9 cellular contexts compared by ENCODE assay signal in the genomic region with DNA sequence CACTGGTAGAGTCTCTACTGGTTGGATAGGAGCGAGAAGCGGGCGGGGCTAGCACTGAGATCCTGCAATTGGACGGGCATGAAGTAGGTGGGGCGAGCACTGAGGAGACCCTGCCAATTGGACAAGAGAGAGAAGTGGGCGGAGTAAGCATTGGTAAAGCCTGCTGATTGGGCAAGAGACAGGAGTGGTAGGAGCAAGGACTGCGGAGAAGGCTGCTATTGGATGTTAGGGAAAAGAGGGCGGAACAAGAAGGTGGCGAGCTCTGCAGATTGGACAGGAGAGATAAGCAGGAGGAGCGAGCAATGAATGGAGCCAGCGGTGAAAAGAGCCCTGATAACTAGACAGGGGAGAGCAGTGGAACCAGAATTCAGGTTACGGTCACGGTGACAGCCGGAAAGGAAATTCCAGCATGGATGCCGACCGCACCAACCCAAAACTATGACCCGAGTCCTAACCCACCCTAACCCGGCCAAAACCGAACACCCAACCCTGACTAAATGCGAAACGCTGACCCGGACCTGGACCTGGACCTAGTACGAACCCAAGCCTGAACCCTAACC. TPM values are rescaled to one million over a fixed set of nuclear protein-coding genes. Genes with fewer than 3 reads are reported as not detected.
DNase-seq lines count a peak whose midpoint lies in the region; ATAC-seq and TF ChIP-seq lines count a peak whose summit lies in the region.
"Had no signal": no experiment of that assay in that cellular context is flagged by ENCODE, and none has a peak within 500 bp of the region (broad histone marks: within the 10 kb centered on the region; RNA-seq: fewer than 3 reads in every experiment).

No MANE protein-coding gene starts in this region.

- no peaks in the 10 kb centered on the region for H3K9me3 ChIP-seq in upper lobe of right lung
- H3K9me3 ChIP-seq in hepatocyte (ENCODE audit: low read depth) = no peaks in the 10 kb centered on the region

- peaks cover 12% of the 10 kb centered on the region for H3K27me3 Mint-ChIP-seq in activated naive CD4-positive, alpha-beta T cell treated with anti-CD3 and anti-CD28 coated beads, Interleukin-2, amount 10 ng/mL, durations not matched to agents 7 days and 5 days
- H3K27me3 Mint-ChIP-seq in activated naive CD4-positive, alpha-beta T cell treated with anti-CD3 and anti-CD28 coated beads for 36 hours (ENCODE audit: low read depth) = peaks cover 4% of the 10 kb centered on the region

- H3K36me3 ChIP-seq in upper lobe of right lung (no peaks in the 10 kb centered on the region), hepatocyte (replicated peaks; ENCODE audit: insufficient read depth, low read depth) (no peaks in the 10 kb centered on the region)

- H3K27ac Mint-ChIP-seq in activated naive CD4-positive, alpha-beta T cell treated with anti-CD3 and anti-CD28 coated beads, Interleukin-2, amount 10 ng/mL, durations not matched to agents 7 days and 5 days = no peak overlapping the region
- H3K27ac Mint-ChIP-seq in activated naive CD4-positive, alpha-beta T cell treated with anti-CD3 and anti-CD28 coated beads for 36 hours = no peak overlapping the region

- no peaks in the 10 kb centered on the region for H3K27me3 ChIP-seq in upper lobe of right lung
- H3K27me3 ChIP-seq in hepatocyte = no peaks in the 10 kb centered on the region

- no peak overlapping the region for H2AFZ ChIP-seq in hepatocyte

- no peaks in the 10 kb centered on the region for H3K79me2 ChIP-seq in hepatocyte

- H3K4me1 Mint-ChIP-seq in activated naive CD4-positive, alpha-beta T cell treated with anti-CD3 and anti-CD28 coated beads, Interleukin-2, amount 10 ng/mL, durations not matched to agents 7 days and 5 days = peaks cover 5% of the 10 kb centered on the region
- H3K4me1 Mint-ChIP-seq in activated naive CD4-positive, alpha-beta T cell treated with anti-CD3 and anti-CD28 coated beads for 36 hours (ENCODE audit: low read depth) = no peaks in the 10 kb centered on the region
- H3K4me1 Mint-ChIP-seq: central memory CD8-positive, alpha-beta T cell had no signal

- H3K4me1 ChIP-seq in upper lobe of right lung (no peaks in the 10 kb centered on the region), hepatocyte (ENCODE audit: insufficient read depth) (no peaks in the 10 kb centered on the region)

- ATAC-seq in upper lobe of right lung = no peak
- ATAC-seq in HG03097 (IDR thresholded peaks at IDR 0.05; ENCODE audit: low FRiP score, unreplicated experiment) = no peak

- no peak overlapping the region for H3K4me2 ChIP-seq in hepatocyte

- H3K27ac ChIP-seq in upper lobe of right lung = no peak overlapping the region
- no peak overlapping the region for H3K27ac ChIP-seq in hepatocyte

- no peaks in the 10 kb centered on the region for H4K20me1 ChIP-seq in hepatocyte (ENCODE audit: insufficient read depth, poor library complexity, severe bottlenecking)

- DNase-seq in activated naive CD4-positive, alpha-beta T cell treated with anti-CD3 and anti-CD28 coated beads, Interleukin-2, amount 10 ng/mL, durations not matched to agents 7 days and 5 days = peak; percentile 38
- DNase-seq in activated naive CD4-positive, alpha-beta T cell treated with anti-CD3 and anti-CD28 coated beads for 36 hours = no peak
- peak; percentile 35 to 38 for DNase-seq in activated CD4-positive, alpha-beta T cell treated with anti-CD3 and anti-CD28 coated beads, Interleukin-2, amount 50 U/mL, for 48 hours
- DNase-seq in iPS-NIHi11 (ENCODE audit: low spot score) (peak; percentile 56), upper lobe of right lung (peak; percentile 59), SKM-1 (lab: John Stamatoyannopoulos, UW; ENCODE audit: unreplicated experiment) (no peak), hepatocyte (ENCODE audit: low spot score) (no peak)

- no peak overlapping the region for H3K4me3 Mint-ChIP-seq in activated naive CD4-positive, alpha-beta T cell treated with anti-CD3 and anti-CD28 coated beads, Interleukin-2, amount 10 ng/mL, durations not matched to agents 7 days and 5 days
- H3K4me3 Mint-ChIP-seq in activated naive CD4-positive, alpha-beta T cell treated with anti-CD3 and anti-CD28 coated beads for 36 hours = no peak overlapping the region
- H3K4me3 Mint-ChIP-seq: central memory CD8-positive, alpha-beta T cell had no signal

- H3K9me3 Mint-ChIP-seq in activated naive CD4-positive, alpha-beta T cell treated with anti-CD3 and anti-CD28 coated beads, Interleukin-2, amount 10 ng/mL, durations not matched to agents 7 days and 5 days = no peaks in the 10 kb centered on the region
- no peaks in the 10 kb centered on the region for H3K9me3 Mint-ChIP-seq in activated naive CD4-positive, alpha-beta T cell treated with anti-CD3 and anti-CD28 coated beads for 36 hours
- H3K9me3 Mint-ChIP-seq: central memory CD8-positive, alpha-beta T cell had no signal

- intact Hi-C loops in activated naive CD4-positive, alpha-beta T cell treated with anti-CD3 and anti-CD28 coated beads for 36 hours (cut with micrococcal nuclease) = loop anchor here (2.0 kb wide), 1 partner anchor 839 kb away; no protein-coding TSS in a partner anchor
- intact Hi-C loops in upper lobe of right lung (cut with DNase I) = no loop called here

- H3K4me3 ChIP-seq in upper lobe of right lung (no peak overlapping the region), hepatocyte (no peak overlapping the region)

- CTCF ChIA-PET in activated naive CD4-positive, alpha-beta T cell treated with anti-CD3 and anti-CD28 coated beads, Interleukin-2, amount 10 ng/mL, durations not matched to agents 7 days and 5 days (lab: Charles Lee) = no interaction called here
- CTCF ChIA-PET in activated naive CD4-positive, alpha-beta T cell treated with anti-CD3 and anti-CD28 coated beads for 36 hours (lab: Charles Lee) = interaction anchor here (0.5 kb wide), 1 partner anchor 646 kb away, joined by 3 read pairs; no protein-coding TSS in a partner anchor

- H3K9me2 ChIP-seq in hepatocyte (replicated peaks; ENCODE audit: insufficient read depth) = no peaks in the 10 kb centered on the region

- H3K36me3 Mint-ChIP-seq in activated naive CD4-positive, alpha-beta T cell treated with anti-CD3 and anti-CD28 coated beads, Interleukin-2, amount 10 ng/mL, durations not matched to agents 7 days and 5 days = no peaks in the 10 kb centered on the region
- no peaks in the 10 kb centered on the region for H3K36me3 Mint-ChIP-seq in activated naive CD4-positive, alpha-beta T cell treated with anti-CD3 and anti-CD28 coated beads for 36 hours (ENCODE audit: low read depth)

- TF ChIP-seq CTCF in upper lobe of right lung (IDR thresholded peaks at IDR 0.05) = no peak
- no peak for TF ChIP-seq CTCF in hepatocyte (IDR thresholded peaks at IDR 0.05; ENCODE audit: poor library complexity)

- WGBS in hepatocyte (ENCODE audit: low lambda C conversion rate, missing lambda C conversion rate) = 95% methylated on average over 23 of the region's 23 CpGs

RNA-seq across cellular contexts. Expression of gene SCGB1C2, which starts 4.8 kb away (rescaled TPM):
- total RNA-seq in activated naive CD4-positive, alpha-beta T cell treated with anti-CD3 and anti-CD28 coated beads for 36 hours = not detected
- total RNA-seq in upper lobe of right lung (not detected), hepatocyte (not detected in 2 replicates)
- polyA plus RNA-seq in hepatocyte = not detected in 2 replicates

RNA-seq across cellular contexts. Expression of gene DOC2B, which starts 39.3 kb away (rescaled TPM):
- total RNA-seq in activated naive CD4-positive, alpha-beta T cell treated with anti-CD3 and anti-CD28 coated beads for 36 hours = under 1 TPM in 1 of 2 experiments, not detected in 1; 0.14 TPM
- 13.7 TPM for total RNA-seq in upper lobe of right lung
- 1.4 and 1.6 TPM in 2 replicates for total RNA-seq in hepatocyte
- polyA plus RNA-seq in hepatocyte = 0.59 and 1.1 TPM in 2 replicates

Comparison
In these comparisons a context has a peak if more than half of its experiments do, and no peak if none do; other contexts are left out.
1. DNase-seq: peak in activated naive CD4-positive, alpha-beta T cell treated with anti-CD3 and anti-CD28 coated beads, Interleukin-2, amount 10 ng/mL, durations not matched to agents 7 days and 5 days (single experiment), activated CD4-positive, alpha-beta T cell treated with anti-CD3 and anti-CD28 coated beads, Interleukin-2, amount 50 U/mL, for 48 hours (2 of 2), iPS-NIHi11 (single experiment) and upper lobe of right lung (single experiment); none in activated naive CD4-positive, alpha-beta T cell treated with anti-CD3 and anti-CD28 coated beads for 36 hours (single experiment), SKM-1 (single experiment) and hepatocyte (single experiment).